In genomic region chr11:27861706-27862430, GRCh38 we compare ENCODE assay signal across 14 cellular contexts.
A peak's percentile ranks its signal among the peaks of the same experiment; 100 is the strongest.
DNase-seq lines count a peak whose midpoint lies in the region; ATAC-seq and TF ChIP-seq lines count a peak whose summit lies in the region.
"Had no signal": no experiment of that assay in that cellular context is flagged by ENCODE, and none has a peak within 500 bp of the region (broad histone marks: within the 10 kb centered on the region; RNA-seq: fewer than 3 reads in every experiment).

No MANE protein-coding gene starts in this region.

- CTCF ChIA-PET in BJ (lab: Yijun Ruan, JAX), result interaction anchor here (0.8 to 1.2 kb wide), 3 partner anchors 9 to 145 kb away, joined by 3 to 4 read pairs (median 3); no protein-coding TSS in a partner anchor

- no peaks in the 10 kb centered on the region for H3K36me3 ChIP-seq in BJ (ENCODE audit: control insufficient read depth, insufficient read depth, low read length)
- H3K36me3 ChIP-seq: esophagus muscularis mucosa, lower lobe of right lung, prostate gland, thyroid gland had no signal

- POLR2A ChIA-PET in BJ (lab: Charles Lee), result interaction anchor here (0.5 to 0.6 kb wide), 2 partner anchors 20 to 144 kb away, joined by 3 read pairs; no protein-coding TSS in a partner anchor

- no peaks in the 10 kb centered on the region for H3K27me3 ChIP-seq in BJ (ENCODE audit: control insufficient read depth, insufficient read depth, low read length)
- H3K27me3 ChIP-seq: esophagus muscularis mucosa, thyroid gland had no signal

- H3K4me3 ChIP-seq in BJ (ENCODE audit: low read depth, low read length), result no peak overlapping the region
- H3K4me3 ChIP-seq: esophagus muscularis mucosa, lower lobe of right lung, prostate gland, thyroid gland had no signal

- DNase-seq in BJ (ENCODE audit: low read depth) (peak; percentile 77), NCI-H226 (peak; percentile 89), epidermal melanocyte (ENCODE audit: insufficient read length, low spot score) (peak; percentile 29), myocyte (ENCODE audit: low read depth) (peak; percentile 73), NCI-H2081 treated with DMSO at 0.1 percent for 48 hours (lab: John Stamatoyannopoulos, UW) (no peak)
- DNase-seq in effector CD8-positive, alpha-beta T cell (lab: John Stamatoyannopoulos, UW), result no peak
- DNase-seq: anterior cingulate cortex, lower lobe of right lung, NCI-H1092 treated with DMSO at 0.1 percent for 48 hours, thyroid gland had no signal

- ATAC-seq in GM21723 (IDR thresholded peaks at IDR 0.05; ENCODE audit: unreplicated experiment) (no peak), HG03108 (IDR thresholded peaks at IDR 0.05; ENCODE audit: unreplicated experiment) (no peak)
- ATAC-seq: lower lobe of right lung had no signal

- TF ChIP-seq CTCF in BJ (IDR thresholded peaks at IDR 0.05; ENCODE audit: insufficient read depth, low read depth, low read length), result no peak

Comparison
In these comparisons a context has a peak if more than half of its experiments do, and no peak if none do; other contexts are left out.
1. DNase-seq: peak in BJ (single experiment), NCI-H226 (single experiment), epidermal melanocyte (single experiment) and myocyte (single experiment); none in NCI-H2081 treated with DMSO at 0.1 percent for 48 hours (single experiment) and effector CD8-positive, alpha-beta T cell (single experiment).